In the genomic region with DNA sequence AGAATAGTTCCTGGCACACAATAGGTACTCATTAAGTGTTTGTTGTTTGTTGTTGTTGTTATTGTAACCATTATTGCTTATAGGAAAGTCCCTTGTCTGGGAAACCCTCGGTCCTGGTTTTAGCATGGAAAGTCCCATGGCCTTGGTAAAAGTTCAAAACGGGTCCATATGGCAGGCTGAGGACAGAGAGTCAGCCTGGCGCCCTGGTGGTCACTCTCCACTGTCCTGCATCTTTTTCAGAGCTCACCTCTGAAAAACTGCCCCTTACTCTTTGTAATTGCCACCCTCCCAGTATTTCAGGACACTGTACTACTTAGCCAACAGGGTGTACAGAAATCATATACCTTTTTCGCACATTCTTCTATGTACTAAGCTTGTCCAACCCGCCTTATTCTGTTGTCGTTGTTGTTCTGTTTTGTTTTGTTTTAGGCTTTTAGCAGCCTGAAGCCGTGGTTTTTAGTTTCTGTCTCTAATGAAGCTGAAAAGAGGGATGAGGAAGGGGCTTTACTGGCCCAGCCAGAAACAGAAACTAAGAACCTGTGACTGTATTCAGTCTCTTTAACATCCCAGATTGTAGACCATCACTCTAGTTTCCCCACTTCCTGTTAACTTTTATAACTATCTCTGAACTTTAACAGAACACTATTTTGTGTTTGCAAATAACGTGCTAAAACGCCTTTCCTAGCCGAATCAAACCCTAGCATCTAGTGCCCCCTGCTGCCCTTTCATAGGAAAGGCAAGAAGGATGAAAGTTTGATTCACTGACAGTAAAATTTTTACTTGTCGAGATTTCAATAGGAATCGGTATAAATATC, we compare ENCODE assay signal across 1 cellular context.
TF ChIP-seq lines count a peak whose summit lies in the region.

No MANE protein-coding gene starts in this region.

TF ChIP-seq in H1, 55 proteins besides CTCF, POLR2A, EP300 and RAD21:
- TF ChIP-seq RNF2 (IDR thresholded peaks at IDR 0.05; ENCODE audit: borderline replicate concordance, low read depth, low read length, missing control alignments, poor library complexity, severe bottlenecking) = no peak
- TF ChIP-seq KDM5A (IDR thresholded peaks at IDR 0.05; ENCODE audit: low read length) = peak; percentile 92; the same call in 1 of the 2 replicates
- no peak for TF ChIP-seq EZH2 (IDR thresholded peaks at IDR 0.05; ENCODE audit: low read depth, low read length, severe bottlenecking)
- no peak for TF ChIP-seq CHD2 (IDR thresholded peaks at IDR 0.05; ENCODE audit: low read length)
- TF ChIP-seq JUN (IDR thresholded peaks at IDR 0.05; ENCODE audit: low read depth, low read length) = no peak
- TF ChIP-seq YY1 (IDR thresholded peaks at IDR 0.05; ENCODE audit: low read depth, low read length) = no peak
- TF ChIP-seq, protein P1, sequence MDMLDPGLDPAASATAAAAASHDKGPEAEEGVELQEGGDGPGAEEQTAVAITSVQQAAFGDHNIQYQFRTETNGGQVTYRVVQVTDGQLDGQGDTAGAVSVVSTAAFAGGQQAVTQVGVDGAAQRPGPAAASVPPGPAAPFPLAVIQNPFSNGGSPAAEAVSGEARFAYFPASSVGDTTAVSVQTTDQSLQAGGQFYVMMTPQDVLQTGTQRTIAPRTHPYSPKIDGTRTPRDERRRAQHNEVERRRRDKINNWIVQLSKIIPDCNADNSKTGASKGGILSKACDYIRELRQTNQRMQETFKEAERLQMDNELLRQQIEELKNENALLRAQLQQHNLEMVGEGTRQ (IDR thresholded peaks at IDR 0.05; ENCODE audit: low read length) = no peak
- no peak for TF ChIP-seq CEBPB (IDR thresholded peaks at IDR 0.05; ENCODE audit: low read depth, low read length)
- no peak for TF ChIP-seq RBBP5 (IDR thresholded peaks at IDR 0.05; ENCODE audit: borderline replicate concordance, low read depth, low read length)
- TF ChIP-seq TAF7 (optimal IDR thresholded peaks at IDR 0.05; ENCODE audit: borderline replicate concordance, low read depth, low read length) = no peak
- TF ChIP-seq CHD1 (IDR thresholded peaks at IDR 0.05; ENCODE audit: low read depth, low read length) = peak; percentile 52; the same call in 1 of the 2 replicates
- no peak for TF ChIP-seq SAP30 (IDR thresholded peaks at IDR 0.05; ENCODE audit: insufficient read depth, insufficient replicate concordance, low read length)
- TF ChIP-seq POLR2AphosphoS5 (IDR thresholded peaks at IDR 0.05; ENCODE audit: low read depth, low read length) = no peak
- no peak for TF ChIP-seq PHF8 (conservative IDR thresholded peaks at IDR 0.05; ENCODE audit: low read depth, low read length)
- no peak for TF ChIP-seq GTF2F1 (IDR thresholded peaks at IDR 0.05; ENCODE audit: borderline replicate concordance, low read depth, low read length)
